Comparison of ENCODE assay signal across 1 cellular context in genomic region chr20:2692036-2692885, GRCh38.
TF ChIP-seq lines count a peak whose summit lies in the region.

A gene with protein sequence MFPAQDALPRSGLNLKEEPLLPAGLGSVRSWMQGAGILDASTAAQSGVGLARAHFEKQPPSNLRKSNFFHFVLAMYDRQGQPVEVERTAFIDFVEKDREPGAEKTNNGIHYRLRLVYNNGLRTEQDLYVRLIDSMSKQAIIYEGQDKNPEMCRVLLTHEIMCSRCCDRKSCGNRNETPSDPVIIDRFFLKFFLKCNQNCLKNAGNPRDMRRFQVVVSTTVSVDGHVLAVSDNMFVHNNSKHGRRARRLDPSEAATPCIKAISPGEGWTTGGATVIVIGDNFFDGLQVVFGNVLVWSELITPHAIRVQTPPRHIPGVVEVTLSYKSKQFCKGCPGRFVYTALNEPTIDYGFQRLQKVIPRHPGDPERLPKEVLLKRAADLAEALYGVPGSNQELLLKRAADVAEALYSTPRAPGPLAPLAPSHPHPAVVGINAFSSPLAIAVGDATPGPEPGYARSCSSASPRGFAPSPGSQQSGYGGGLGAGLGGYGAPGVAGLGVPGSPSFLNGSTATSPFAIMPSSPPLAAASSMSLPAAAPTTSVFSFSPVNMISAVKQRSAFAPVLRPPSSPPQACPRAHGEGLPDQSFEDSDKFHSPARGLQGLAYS (plus strand): TSS chr20:2692780. CDS start chr20:2693646, 866 bp downstream.

TF ChIP-seq in IMR-90, 13 proteins besides CTCF, POLR2A, EP300 and RAD21 (continued from another document):
- TF ChIP-seq BHLHE40 (IDR thresholded peaks at IDR 0.05; ENCODE audit: low read depth, low read length) (no peak), CHD1 (IDR thresholded peaks at IDR 0.05; ENCODE audit: low read depth, low read length) (no peak), MAFK (IDR thresholded peaks at IDR 0.05; ENCODE audit: low read depth, low read length) (no peak), RFX5 (IDR thresholded peaks at IDR 0.05; ENCODE audit: low read depth, low read length) (no peak), FOS (IDR thresholded peaks at IDR 0.05; ENCODE audit: low read depth, low read length) (no peak), RCOR1 (IDR thresholded peaks at IDR 0.05; ENCODE audit: insufficient replicate concordance, low read length) (no peak), NFE2L2 (IDR thresholded peaks at IDR 0.05; ENCODE audit: low read depth, low read length) (no peak), ELK1 (IDR thresholded peaks at IDR 0.05; ENCODE audit: borderline replicate concordance, low read depth, low read length) (no peak), CEBPB (IDR thresholded peaks at IDR 0.05; ENCODE audit: low read depth, low read length) (no peak), MXI1 (IDR thresholded peaks at IDR 0.05; ENCODE audit: borderline replicate concordance, low read depth, low read length) (no peak)
